In the genomic region with DNA sequence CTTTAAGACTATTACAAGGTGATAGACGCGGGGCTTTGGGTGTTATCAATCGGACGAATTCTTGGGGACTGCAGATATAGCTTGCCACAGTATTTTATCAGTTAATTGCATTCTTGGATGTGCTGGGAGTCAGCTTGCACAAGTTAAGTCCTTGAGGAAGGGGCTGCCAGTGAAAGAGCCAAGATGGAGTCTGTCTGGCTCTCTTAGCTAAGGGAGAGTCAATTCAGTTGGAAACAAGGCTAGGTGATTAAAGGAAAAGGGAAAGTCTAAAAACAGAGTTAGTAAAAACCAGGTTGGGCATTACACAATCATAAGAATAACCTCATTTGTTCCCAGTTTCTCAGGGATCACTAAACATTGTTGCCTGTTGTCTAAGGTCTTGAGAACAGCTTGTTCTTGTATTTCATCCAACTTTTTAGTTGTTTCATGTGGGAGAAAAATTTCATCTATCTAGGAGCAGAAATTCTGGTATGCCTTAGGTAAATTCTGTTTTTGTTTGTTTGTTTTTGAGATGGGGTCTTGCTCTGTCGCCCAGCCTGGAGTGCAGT, we compare ENCODE assay signal across 1 cellular context. TPM values are rescaled to one million over a fixed set of nuclear protein-coding genes. Genes with fewer than 3 reads are reported as not detected.
"Had no signal": no experiment of that assay in that cellular context is flagged by ENCODE, and none has a peak within 500 bp of the region (broad histone marks: within the 10 kb centered on the region; RNA-seq: fewer than 3 reads in every experiment).

No MANE protein-coding gene starts in this region.

RNA-seq across cellular contexts. Expression of a gene that starts 55.3 kb away (rescaled TPM):
- total RNA-seq: natural killer cell had no signal
